8 cellular contexts compared by ENCODE assay signal in genomic region chr6:77620290-77620882, GRCh38. TPM values are rescaled to one million over a fixed set of nuclear protein-coding genes. Genes with fewer than 3 reads are reported as not detected.
DNase-seq lines count a peak whose midpoint lies in the region; ATAC-seq and TF ChIP-seq lines count a peak whose summit lies in the region.

No MANE protein-coding gene starts in this region.

- TF ChIP-seq CTCF in GM12873 (IDR thresholded peaks at IDR 0.05; ENCODE audit: insufficient read depth, low read depth, low read length, missing control alignments), result peak; percentile 50
- no peak for TF ChIP-seq CTCF in natural killer cell (IDR thresholded peaks at IDR 0.05)

- DNase-seq in RPMI8226 (peak; percentile 3), left kidney (ENCODE audit: low read depth, low spot score) (peak; percentile 12), natural killer cell (no peak), NOMO-1 (lab: John Stamatoyannopoulos, UW; ENCODE audit: unreplicated experiment in 2 of 2) (no peak), posterior vena cava (ENCODE audit: low spot score) (no peak)

- H3K27me3 Mint-ChIP-seq in natural killer cell (ENCODE audit: low read depth in 2 of 2), result no peaks in the 10 kb centered on the region

- H3K9me3 Mint-ChIP-seq in natural killer cell, result peaks cover 10 to 12% of the 10 kb centered on the region in 2 donors

- intact Hi-C loops in natural killer cell (cut with micrococcal nuclease), result no loop called here
- intact Hi-C loops in posterior vena cava (cut with DNase I), result no loop called here

- no peak overlapping the region for H3K27ac Mint-ChIP-seq in natural killer cell

- no peaks in the 10 kb centered on the region for H3K4me1 Mint-ChIP-seq in natural killer cell

- H3K36me3 Mint-ChIP-seq in natural killer cell, result no peaks in the 10 kb centered on the region

- no peak overlapping the region for H3K4me3 Mint-ChIP-seq in natural killer cell

- ATAC-seq in HG02588 (IDR thresholded peaks at IDR 0.05; ENCODE audit: unreplicated experiment), result peak; percentile 71
- ATAC-seq in activated CD4-positive, CD25-positive, alpha-beta regulatory T cell treated with anti-CD3 and anti-CD28 coated beads, Interleukin-2, amount 50 U/mL, for 24 hours, result no peak
- ATAC-seq in natural killer cell, result no peak

RNA-seq across cellular contexts. Expression of gene MEI4, which starts 32.5 kb away (rescaled TPM):
- total RNA-seq in natural killer cell (not detected), posterior vena cava (under 1 TPM; 0.05 to 0.09 TPM)

Comparison
In these comparisons a context has a peak if more than half of its experiments do, and no peak if none do; other contexts are left out.
1. DNase-seq: peak in RPMI8226 (single experiment) and left kidney (single experiment); none in natural killer cell (single experiment), NOMO-1 (0 of 2) and posterior vena cava (single experiment).